ENCODE assay signal across 8 cellular contexts in genomic region chr12:46549527-46550265, GRCh38.
DNase-seq lines count a peak whose midpoint lies in the region; TF ChIP-seq lines count a peak whose summit lies in the region.

No MANE protein-coding gene starts in this region.

- no peak overlapping the region for H3K27ac ChIP-seq in coronary artery

- no peaks in the 10 kb centered on the region for H3K27me3 ChIP-seq in MG63

- no peaks in the 10 kb centered on the region; the same call in 1 of the 2 replicates for H3K36me3 ChIP-seq in MG63

- DNase-seq in AG09319 (ENCODE audit: extremely low read depth, low read depth) (peak; percentile 67), MG63 (peak; percentile 23), hepatic stellate cell (ENCODE audit: low spot score) (peak; percentile 32), NCI-H2171 treated with DMSO at 0.1 percent for 48 hours (lab: John Stamatoyannopoulos, UW) (no peak), HuH-7.5 (ENCODE audit: low spot score) (no peak), NCI-H446 treated with DMSO at 0.1 percent for 48 hours (lab: John Stamatoyannopoulos, UW) (no peak), coronary artery (ENCODE audit: low spot score) (no peak)
- peak; percentile 65 for DNase-seq in activated CD8-positive, alpha-beta memory T cell treated with anti-CD3 and anti-CD28 coated beads, Interleukin-2, amount 50 U/mL, for 48 hours

- H3K9me3 ChIP-seq in MG63 = peaks cover 3% of the 10 kb centered on the region

- H3K4me3 ChIP-seq in MG63 = no peak overlapping the region
- H3K4me3 ChIP-seq in coronary artery = no peak overlapping the region

- no peak for TF ChIP-seq CTCF in AG09319 (IDR thresholded peaks at IDR 0.05; ENCODE audit: low read depth, low read length)
- no peak for TF ChIP-seq CTCF in coronary artery (IDR thresholded peaks at IDR 0.05)

Comparison
In these comparisons a context has a peak if more than half of its experiments do, and no peak if none do; other contexts are left out.
1. DNase-seq: peak in AG09319 (single experiment), MG63 (single experiment), activated CD8-positive, alpha-beta memory T cell treated with anti-CD3 and anti-CD28 coated beads, Interleukin-2, amount 50 U/mL, for 48 hours (single experiment) and hepatic stellate cell (single experiment); none in NCI-H2171 treated with DMSO at 0.1 percent for 48 hours (single experiment), HuH-7.5 (single experiment), NCI-H446 treated with DMSO at 0.1 percent for 48 hours (single experiment) and coronary artery (single experiment).